In the genomic region with DNA sequence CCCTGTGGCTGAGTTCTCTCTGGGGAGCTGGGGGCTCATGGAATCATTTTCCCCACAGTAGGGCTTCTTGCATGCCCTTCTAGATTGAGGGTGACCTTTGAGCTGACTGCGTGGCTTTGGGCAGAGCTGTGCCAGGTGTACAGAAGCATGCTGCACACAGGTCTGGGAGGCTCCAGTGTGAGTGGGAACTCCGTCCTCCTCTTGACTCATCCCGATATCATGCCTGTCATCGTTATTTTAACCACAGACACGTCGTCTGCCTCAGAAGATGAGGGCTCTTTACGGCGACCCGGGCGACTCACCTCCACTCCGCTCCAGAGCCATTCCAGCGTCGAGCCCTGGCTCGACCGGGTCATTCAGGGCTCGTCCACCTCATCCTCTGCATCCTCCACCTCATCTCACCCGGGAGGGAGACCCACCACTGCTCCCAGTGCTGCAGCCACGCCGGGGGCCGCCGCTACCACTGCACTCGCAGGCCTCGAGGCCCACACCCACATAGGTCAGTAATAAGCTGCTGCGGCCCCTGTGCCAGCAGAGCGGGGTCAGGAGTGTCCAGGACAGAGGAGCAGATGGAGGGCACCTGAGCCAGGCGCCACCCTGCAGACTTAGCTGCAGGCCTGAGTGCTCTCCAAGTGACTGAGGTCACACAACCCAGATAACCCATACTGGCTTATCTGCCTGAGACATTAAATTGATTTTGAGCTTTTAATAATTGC, we compare ENCODE assay signal across 20 cellular contexts. TPM values are rescaled to one million over a fixed set of nuclear protein-coding genes. Genes with fewer than 3 reads are reported as not detected.
DNase-seq lines count a peak whose midpoint lies in the region; ATAC-seq and TF ChIP-seq lines count a peak whose summit lies in the region.
"Had no signal": no experiment of that assay in that cellular context is flagged by ENCODE, and none has a peak within 500 bp of the region (broad histone marks: within the 10 kb centered on the region; RNA-seq: fewer than 3 reads in every experiment).

No MANE protein-coding gene starts in this region.

- H3K36me3 Mint-ChIP-seq in MCF 10A (ENCODE audit: insufficient read depth, unreplicated experiment), result peaks cover 15% of the 10 kb centered on the region
- peaks cover 26% of the 10 kb centered on the region for H3K36me3 Mint-ChIP-seq in activated T-cell treated with anti-CD3 and anti-CD28 coated beads, Interleukin-2, amount 50 U/mL, for 4 hours (ENCODE audit: insufficient read depth)

- no peak overlapping the region for H3K27ac ChIP-seq in mammary epithelial cell (ENCODE audit: insufficient read depth, low read depth, low read length)
- no peak overlapping the region for H3K27ac ChIP-seq in foreskin keratinocyte
- H3K27ac ChIP-seq in WERI-Rb-1, result no peak overlapping the region
- H3K27ac ChIP-seq: psoas muscle had no signal

- peaks cover 25% of the 10 kb centered on the region for H3K79me2 ChIP-seq in mammary epithelial cell (ENCODE audit: insufficient read depth, low read length)

- H3K9me3 ChIP-seq in mammary epithelial cell (replicated peaks; ENCODE audit: insufficient read depth, low read length) (no peaks in the 10 kb centered on the region), WERI-Rb-1 (ENCODE audit: severe bottlenecking) (no peaks in the 10 kb centered on the region)
- H3K9me3 ChIP-seq: psoas muscle had no signal

- no peak overlapping the region for H3K27ac Mint-ChIP-seq in MCF 10A (ENCODE audit: low read depth, unreplicated experiment)
- H3K27ac Mint-ChIP-seq: activated naive CD8-positive, alpha-beta T cell treated with anti-CD3 and anti-CD28 coated beads, Interleukin-2, amount 10 ng/mL, durations not matched to agents 7 days and 5 days; type B pancreatic cell had no signal

- DNase-seq in mammary epithelial cell (peak; percentile 21), MCF 10A (ENCODE audit: unreplicated experiment) (no peak), foreskin keratinocyte (peak; percentile 14 to 48), superior temporal gyrus (ENCODE audit: extremely low spot score) (no peak), NCI-H226 (no peak), WERI-Rb-1 (no peak)
- DNase-seq in activated T-cell treated with anti-CD3 and anti-CD28 coated beads, Interleukin-2, amount 50 U/mL, for 4 hours, result no peak
- DNase-seq: activated CD4-positive, alpha-beta T cell treated with anti-CD3 and anti-CD28 coated beads, Interleukin-2, amount 50 U/mL, for 4 hours; activated naive CD8-positive, alpha-beta T cell treated with anti-CD3 and anti-CD28 coated beads, Interleukin-2, amount 10 ng/mL, durations not matched to agents 7 days and 5 days; activated T-cell treated with anti-CD3 and anti-CD28 coated beads, Interleukin-2, amount 50 U/mL, for 24 hours; central memory CD4-positive, alpha-beta T cell; naive thymus-derived CD8-positive, alpha-beta T cell; NCI-H1417; psoas muscle; T1000 had no signal

- no peaks in the 10 kb centered on the region for H3K4me1 Mint-ChIP-seq in MCF 10A (ENCODE audit: insufficient read depth, unreplicated experiment)
- H3K4me1 Mint-ChIP-seq in activated T-cell treated with anti-CD3 and anti-CD28 coated beads, Interleukin-2, amount 50 U/mL, for 4 hours (ENCODE audit: low read depth), result peaks cover 29% of the 10 kb centered on the region

- in situ Hi-C loops in mammary epithelial cell (cut with MboI; ENCODE audit: low sequenced_read_pairs in 2 of 2), result no loop called here

- H3K4me1 ChIP-seq in mammary epithelial cell (ENCODE audit: insufficient read depth, low read length) (peaks cover 19% of the 10 kb centered on the region), foreskin keratinocyte (peaks cover 8% of the 10 kb centered on the region)
- H3K4me1 ChIP-seq: psoas muscle had no signal

- peaks cover 24% of the 10 kb centered on the region for H3K36me3 ChIP-seq in mammary epithelial cell (ENCODE audit: insufficient read depth, low read length)
- peaks cover 56% of the 10 kb centered on the region for H3K36me3 ChIP-seq in WERI-Rb-1

- H3K27me3 ChIP-seq in mammary epithelial cell (ENCODE audit: insufficient read depth, low read length) (no peaks in the 10 kb centered on the region), foreskin keratinocyte (no peaks in the 10 kb centered on the region), WERI-Rb-1 (ENCODE audit: insufficient read depth, low read depth, severe bottlenecking) (no peaks in the 10 kb centered on the region)

- H3K9ac ChIP-seq in mammary epithelial cell (ENCODE audit: insufficient read depth, low read length), result no peak overlapping the region
- H3K9ac ChIP-seq: KMS-11 had no signal

- H4K20me1 ChIP-seq in mammary epithelial cell (ENCODE audit: insufficient read depth, low read length), result no peaks in the 10 kb centered on the region

- intact Hi-C loops in mammary epithelial cell (cut with micrococcal nuclease) (no loop called here), MCF 10A (cut with micrococcal nuclease) (no loop called here)

- no peaks in the 10 kb centered on the region for H3K27me3 Mint-ChIP-seq in MCF 10A (ENCODE audit: insufficient read depth, unreplicated experiment)
- no peaks in the 10 kb centered on the region for H3K27me3 Mint-ChIP-seq in activated T-cell treated with anti-CD3 and anti-CD28 coated beads, Interleukin-2, amount 50 U/mL, for 4 hours (ENCODE audit: low read depth)
- H3K27me3 Mint-ChIP-seq: activated naive CD8-positive, alpha-beta T cell treated with anti-CD3 and anti-CD28 coated beads, Interleukin-2, amount 10 ng/mL, durations not matched to agents 7 days and 5 days; activated T-cell treated with anti-CD3 and anti-CD28 coated beads, Interleukin-2, amount 50 U/mL, for 24 hours; naive thymus-derived CD8-positive, alpha-beta T cell; stimulated activated memory B cell treated with anti-CD40 and anti-IgM and Interleukin-4, amounts not matched to agents 10 μg/mL and 1 μg/mL and 100 μg/mL, for 72 hours; type B pancreatic cell had no signal

- H2AFZ ChIP-seq in mammary epithelial cell (ENCODE audit: low read depth, low read length), result no peak overlapping the region

- H3K4me3 ChIP-seq in mammary epithelial cell (replicated peaks in 1 of 3; ENCODE audit: insufficient read depth in 1 of 3, low read depth in 2 of 3, low read length in 3 of 3) (no peak overlapping the region), WERI-Rb-1 (ENCODE audit: low read depth, low read length) (no peak overlapping the region)
- H3K4me3 ChIP-seq: psoas muscle, smooth muscle cell had no signal

- dilution Hi-C loops in mammary epithelial cell (cut with HindIII; ENCODE audit: low sequenced_read_pairs), result no loop called here

- CTCF ChIA-PET in mammary epithelial cell (lab: Charles Lee; ENCODE audit: low non-redundant PET), result no interaction called here
- CTCF ChIA-PET in MCF 10A (lab: Yijun Ruan, JAX), result no interaction called here

- TF ChIP-seq CTCF in mammary epithelial cell (conservative IDR thresholded peaks at IDR 0.05 in 1 of 2, IDR thresholded peaks at IDR 0.05 in 1 of 2; ENCODE audit: extremely low read depth in 1 of 2, insufficient read depth in 1 of 2, low read depth in 1 of 2, low read length in 2 of 2) (no peak), MCF 10A (IDR thresholded peaks at IDR 0.05; ENCODE audit: unreplicated experiment) (no peak), foreskin keratinocyte (conservative IDR thresholded peaks at IDR 0.05) (no peak), WERI-Rb-1 (IDR thresholded peaks at IDR 0.05; ENCODE audit: low read depth, low read length) (no peak)

- BruUV-seq in mammary epithelial cell (replicated peaks; lab: Mats Ljungman, UMichigan), result no TSS peak
- no TSS peak for BruUV-seq in MCF 10A (replicated peaks; lab: Mats Ljungman, UMichigan)

- H3K4me2 ChIP-seq in mammary epithelial cell (ENCODE audit: insufficient read depth, low read depth, low read length), result no peak overlapping the region
- H3K4me2 ChIP-seq: KMS-11, smooth muscle cell had no signal

- POLR2A ChIA-PET in MCF 10A (lab: Yijun Ruan, JAX), result interaction anchor here (0.8 to 1.8 kb wide), 3 partner anchors 17 to 44 kb away, joined by 3 to 5 read pairs (median 4); no protein-coding TSS in a partner anchor

- no peak overlapping the region for H3K4me3 Mint-ChIP-seq in MCF 10A (ENCODE audit: unreplicated experiment)
- H3K4me3 Mint-ChIP-seq in activated T-cell treated with anti-CD3 and anti-CD28 coated beads, Interleukin-2, amount 50 U/mL, for 4 hours, result no peak overlapping the region
- H3K4me3 Mint-ChIP-seq: activated naive CD8-positive, alpha-beta T cell treated with anti-CD3 and anti-CD28 coated beads, Interleukin-2, amount 10 ng/mL, durations not matched to agents 7 days and 5 days; activated T-cell treated with anti-CD3 and anti-CD28 coated beads, Interleukin-2, amount 50 U/mL, for 24 hours; naive thymus-derived CD8-positive, alpha-beta T cell; stimulated activated memory B cell treated with anti-CD40 and anti-IgM and Interleukin-4, amounts not matched to agents 10 μg/mL and 1 μg/mL and 100 μg/mL, for 72 hours; type B pancreatic cell had no signal

- H3K9me3 Mint-ChIP-seq in MCF 10A (ENCODE audit: unreplicated experiment), result no peaks in the 10 kb centered on the region
- H3K9me3 Mint-ChIP-seq in activated T-cell treated with anti-CD3 and anti-CD28 coated beads, Interleukin-2, amount 50 U/mL, for 4 hours, result no peaks in the 10 kb centered on the region
- H3K9me3 Mint-ChIP-seq: activated T-cell treated with anti-CD3 and anti-CD28 coated beads, Interleukin-2, amount 50 U/mL, for 24 hours; stimulated activated memory B cell treated with anti-CD40 and anti-IgM and Interleukin-4, amounts not matched to agents 10 μg/mL and 1 μg/mL and 100 μg/mL, for 72 hours; type B pancreatic cell had no signal

- peak; percentile 70 for ATAC-seq in SK-N-SH treated with all-trans-retinoic acid at 6 μM for 48 hours
- ATAC-seq in foreskin keratinocyte, result peak; percentile 32
- no peak for ATAC-seq in activated T-cell treated with anti-CD3 and anti-CD28 coated beads, Interleukin-2, amount 50 U/mL, for 4 hours
- ATAC-seq: naive thymus-derived CD8-positive, alpha-beta T cell; psoas muscle; stimulated activated memory B cell treated with anti-CD40 and anti-IgM and Interleukin-4, amounts not matched to agents 10 μg/mL and 1 μg/mL and 100 μg/mL, for 72 hours had no signal

- 68% methylated on average over 17 of the region's 26 CpGs for WGBS in mammary epithelial cell (ENCODE audit: low coverage, missing lambda C conversion rate)

TF ChIP-seq in SK-N-SH treated with all-trans-retinoic acid at 6 μM for 48 hours, 23 proteins besides CTCF, POLR2A, EP300 and RAD21 (continues in another document):
- TF ChIP-seq GLIS3 (CRISPR knock-in tag; IDR thresholded peaks at IDR 0.05), result no peak
- TF ChIP-seq ZFP30 (CRISPR knock-in tag; IDR thresholded peaks at IDR 0.05), result no peak
- TF ChIP-seq ISL1 (CRISPR knock-in tag; IDR thresholded peaks at IDR 0.05), result no peak
- no peak for TF ChIP-seq RARB (CRISPR knock-in tag; IDR thresholded peaks at IDR 0.05)
- no peak for TF ChIP-seq ARNTL (CRISPR knock-in tag; IDR thresholded peaks at IDR 0.05; ENCODE audit: borderline replicate concordance, low read depth)
- TF ChIP-seq CSDC2 (CRISPR knock-in tag; IDR thresholded peaks at IDR 0.05), result no peak
- TF ChIP-seq ZNF8 (CRISPR knock-in tag; IDR thresholded peaks at IDR 0.05), result no peak
- TF ChIP-seq PPARA (CRISPR knock-in tag; IDR thresholded peaks at IDR 0.05; ENCODE audit: borderline replicate concordance), result no peak

RNA-seq across cellular contexts. Expression of gene DIP2A, which starts 39.8 kb away (rescaled TPM):
- total RNA-seq in mammary epithelial cell (10 to 100 TPM; 49.5 to 51.3 TPM), MCF 10A (2022) (39.6 and 55.1 TPM in 2 replicates), foreskin keratinocyte (30.6 and 32.0 TPM in 2 replicates)
- polyA plus RNA-seq in mammary epithelial cell (29.3 TPM), foreskin keratinocyte (9.7 and 10.8 TPM in 2 replicates)
- polyA minus RNA-seq in mammary epithelial cell, result 34.9 TPM
- total RNA-seq in activated T-cell treated with anti-CD3 and anti-CD28 coated beads, Interleukin-2, amount 50 U/mL, for 4 hours, result 10 to 100 TPM; 17.8 to 19.5 (median 18.9) TPM

Comparison
In these comparisons a context has a peak if more than half of its experiments do, and no peak if none do; other contexts are left out.
1. DNase-seq: peak in mammary epithelial cell (single experiment) and foreskin keratinocyte (2 of 2); none in MCF 10A (single experiment), superior temporal gyrus (single experiment), activated T-cell treated with anti-CD3 and anti-CD28 coated beads, Interleukin-2, amount 50 U/mL, for 4 hours (single experiment), NCI-H226 (single experiment) and WERI-Rb-1 (single experiment).
2. ATAC-seq: peak in SK-N-SH treated with all-trans-retinoic acid at 6 μM for 48 hours (single experiment) and foreskin keratinocyte (single experiment); none in activated T-cell treated with anti-CD3 and anti-CD28 coated beads, Interleukin-2, amount 50 U/mL, for 4 hours (0 of 2).